ENCODE assay signal across 28 cellular contexts in genomic region chr5:951940-952596, GRCh38. TPM values are rescaled to one million over a fixed set of nuclear protein-coding genes. Genes with fewer than 3 reads are reported as not detected.
"Had no signal": no experiment of that assay in that cellular context is flagged by ENCODE, and none has a peak within 500 bp of the region (broad histone marks: within the 10 kb centered on the region; RNA-seq: fewer than 3 reads in every experiment).

No MANE protein-coding gene starts in this region.

- H3K36me3 Mint-ChIP-seq: activated naive CD4-positive, alpha-beta T cell treated with anti-CD3 and anti-CD28 coated beads, Interleukin-2, amount 50 U/mL, for 24 hours; activated naive CD8-positive, alpha-beta T cell treated with anti-CD3 and anti-CD28 coated beads, Interleukin-2, amount 10 ng/mL, durations not matched to agents 7 days and 5 days had no signal

- H3K4me3 ChIP-seq: cardiac muscle cell, Peyer's patch had no signal

- H3K4me3 Mint-ChIP-seq: activated CD4-positive, alpha-beta memory T cell treated with anti-CD3 and anti-CD28 coated beads, Interleukin-2, amount 10 ng/mL, durations not matched to agents 7 days and 5 days; activated naive CD4-positive, alpha-beta T cell treated with anti-CD3 and anti-CD28 coated beads, Interleukin-2, amount 50 U/mL, for 24 hours; activated naive CD8-positive, alpha-beta T cell treated with anti-CD3 and anti-CD28 coated beads, Interleukin-2, amount 10 ng/mL, durations not matched to agents 7 days and 5 days; activated T-cell treated with anti-CD3 and anti-CD28 coated beads, Interleukin-2, amount 50 U/mL, for 24 hours had no signal

- ATAC-seq: PC-3, Right ventricle myocardium inferior had no signal

- H3K27ac ChIP-seq: ascending aorta, Peyer's patch, WERI-Rb-1 had no signal

- DNase-seq: activated CD4-positive, alpha-beta memory T cell treated with anti-CD3 and anti-CD28 coated beads, Interleukin-2, amount 10 ng/mL, durations not matched to agents 7 days and 5 days; activated CD4-positive, alpha-beta T cell treated with anti-CD3 and anti-CD28 coated beads for 1 hour; activated CD4-positive, alpha-beta T cell treated with anti-CD3 and anti-CD28 coated beads for 48 hours; activated CD4-positive, CD25-positive, alpha-beta regulatory T cell; activated gamma-delta T cell; activated naive CD4-positive, alpha-beta T cell treated with Interleukin-2 at 50 U/mL for 16 hours; activated naive CD8-positive, alpha-beta T cell treated with anti-CD3 and anti-CD28 coated beads, Interleukin-2, amount 10 ng/mL, durations not matched to agents 7 days and 5 days; activated T-cell treated with anti-CD3 and anti-CD28 coated beads, Interleukin-2, amount 50 U/mL, for 24 hours; amygdala; MM.1S; MV-4-11; NCI-H1092; NCI-H1436 treated with DMSO at 0.1 percent for 48 hours; NCI-H1694 treated with DMSO at 0.1 percent for 48 hours; NCI-H2029; NCI-H345; NCI-H524 treated with DMSO at 0.1 percent for 48 hours; PC-3; SIG-M5; T1000; WERI-Rb-1 had no signal

- H3K9me3 Mint-ChIP-seq: activated CD4-positive, alpha-beta memory T cell treated with anti-CD3 and anti-CD28 coated beads, Interleukin-2, amount 10 ng/mL, durations not matched to agents 7 days and 5 days; activated naive CD4-positive, alpha-beta T cell treated with anti-CD3 and anti-CD28 coated beads, Interleukin-2, amount 50 U/mL, for 24 hours; activated naive CD8-positive, alpha-beta T cell treated with anti-CD3 and anti-CD28 coated beads, Interleukin-2, amount 10 ng/mL, durations not matched to agents 7 days and 5 days; activated T-cell treated with anti-CD3 and anti-CD28 coated beads, Interleukin-2, amount 50 U/mL, for 24 hours had no signal

- H3K36me3 ChIP-seq: ascending aorta, cardiac muscle cell, Peyer's patch, WERI-Rb-1 had no signal

- H3K9me3 ChIP-seq: ascending aorta, Peyer's patch had no signal

- H3K27ac Mint-ChIP-seq: activated CD4-positive, alpha-beta memory T cell treated with anti-CD3 and anti-CD28 coated beads, Interleukin-2, amount 10 ng/mL, durations not matched to agents 7 days and 5 days; activated naive CD4-positive, alpha-beta T cell treated with anti-CD3 and anti-CD28 coated beads, Interleukin-2, amount 50 U/mL, for 24 hours; activated naive CD8-positive, alpha-beta T cell treated with anti-CD3 and anti-CD28 coated beads, Interleukin-2, amount 10 ng/mL, durations not matched to agents 7 days and 5 days; activated T-cell treated with anti-CD3 and anti-CD28 coated beads, Interleukin-2, amount 50 U/mL, for 24 hours; activated T-helper 2 cell treated with anti-CD3 and anti-CD28 coated beads, Interferon-gamma antibody, Interleukin-2, Interleukin-4, amounts not matched to agents 10 μg/mL and 5 μg/mL and 100 μg/mL, durations not matched to agents 14 hours and 24 hours and 36 hours had no signal

- H3K27me3 ChIP-seq: ascending aorta, cardiac muscle cell, Peyer's patch had no signal

RNA-seq across cellular contexts. Expression of gene NKD2, which starts 56.5 kb away (rescaled TPM):
- total RNA-seq: LHCN-M2 had no signal

RNA-seq across cellular contexts. Expression of gene TRIP13, which starts 59.4 kb away (rescaled TPM):
- total RNA-seq: ascending aorta had no signal
